In genomic region chr17:14304876-14305636, GRCh38 we compare ENCODE assay signal across 9 cellular contexts. TPM values are rescaled to one million over a fixed set of nuclear protein-coding genes. Genes with fewer than 3 reads are reported as not detected.
DNase-seq lines count a peak whose midpoint lies in the region; FAIRE-seq and TF ChIP-seq lines count a peak whose summit lies in the region.
"Had no signal": no experiment of that assay in that cellular context is flagged by ENCODE, and none has a peak within 500 bp of the region (broad histone marks: within the 10 kb centered on the region; RNA-seq: fewer than 3 reads in every experiment).

No MANE protein-coding gene starts in this region.

- H2BK20ac ChIP-seq in H1 (ENCODE audit: low read length), result no peak overlapping the region

- no peak overlapping the region for H3K23ac ChIP-seq in H1 (ENCODE audit: insufficient read length)

- no peak overlapping the region for H3K14ac ChIP-seq in H1 (ENCODE audit: insufficient read length)

- H3K9me2 ChIP-seq in GM23248 (ENCODE audit: insufficient read depth), result no peaks in the 10 kb centered on the region

- no peak for TF ChIP-seq RAD21 in H1 (IDR thresholded peaks at IDR 0.05 in 1 of 2, conservative IDR thresholded peaks at IDR 0.05 in 1 of 2; ENCODE audit: low read depth in 2 of 2, low read length in 2 of 2)

- no peak overlapping the region for H2BK120ac ChIP-seq in H1 (replicated peaks; ENCODE audit: low read depth, low read length)

- H4K91ac ChIP-seq in H1 (replicated peaks; ENCODE audit: insufficient read length, low read length), result no peak overlapping the region

- peaks cover 34% of the 10 kb centered on the region for H3K23me2 ChIP-seq in H1 (ENCODE audit: low read depth, low read length)

- H3K27ac ChIP-seq in GM23248 (peak overlapping the region; percentile 94), H1 (ENCODE audit: low read depth, low read length) (no peak overlapping the region)

- H3F3A ChIP-seq in GM23248 (ENCODE audit: insufficient read depth), result peaks cover 53% of the 10 kb centered on the region

- H2BK5ac ChIP-seq in H1 (ENCODE audit: low read depth, low read length), result no peak overlapping the region

- peak; percentile 32 for DNase-seq in GM23248
- peak; percentile 93 for DNase-seq in NCI-H82 (lab: John Stamatoyannopoulos, UW)
- peak in 1 of 2 experiments; percentile 49 for DNase-seq in H1 (ENCODE audit: low read depth in 1 of 2, low spot score in 2 of 2)
- no peak for DNase-seq in NCI-H748 (lab: John Stamatoyannopoulos, UW; ENCODE audit: unreplicated experiment)
- no peak for DNase-seq in MG63
- no peak for DNase-seq in NCI-H2171 (lab: John Stamatoyannopoulos, UW)
- DNase-seq: NCI-H1417 treated with DMSO at 0.1 percent for 48 hours, OCI-M1 had no signal

- no peak overlapping the region for H3K56ac ChIP-seq in H1 (replicated peaks; ENCODE audit: insufficient read length, low read depth, low read length)

- CTCF ChIA-PET in H1 (lab: Charles Lee; ENCODE audit: partially characterized antibody), result interaction anchor here (0.9 kb wide), 1 partner anchor 621 kb away, joined by 3 read pairs; no protein-coding TSS in a partner anchor

- H2BK12ac ChIP-seq in H1 (ENCODE audit: low read depth, low read length), result no peak overlapping the region

- H3K4me2 ChIP-seq in GM23248 (ENCODE audit: unreplicated experiment) (peak overlapping the region; percentile 98), H1 (ENCODE audit: insufficient read depth in 1 of 2, low read depth in 2 of 2, low read length in 2 of 2) (peak overlapping the region; percentile 85)

- no peak overlapping the region for H4K5ac ChIP-seq in H1 (ENCODE audit: insufficient read length, low read depth, low read length)

- H3K4me3 ChIP-seq in GM23248 (peak overlapping the region; percentile 91), H1 (ENCODE audit: extremely low read depth in 1 of 4, insufficient read depth in 2 of 4, low read depth in 3 of 4, low read length in 4 of 4) (peak overlapping the region in 2 of 4 experiments; percentile 48 to 87; a peak in 4 of 8 replicates), neuron (ENCODE audit: low read length) (peak overlapping the region; percentile 71), MG63 (no peak overlapping the region)

- H3K79me2 ChIP-seq in GM23248 (ENCODE audit: insufficient read depth) (peaks cover 84% of the 10 kb centered on the region), H1 (ENCODE audit: control insufficient read depth in 1 of 2, insufficient read depth in 2 of 2, low read length in 2 of 2) (peaks cover 0 to 72% of the 10 kb centered on the region in 2 experiments; a peak in 2 of 4 replicates)

- no peak for TF ChIP-seq EP300 in H1 (IDR thresholded peaks at IDR 0.05; ENCODE audit: borderline replicate concordance in 1 of 2, low read depth in 2 of 2, low read length in 2 of 2)

- H3K18ac ChIP-seq in H1 (ENCODE audit: extremely low read depth, low read length), result peak overlapping the region; percentile 3; the same call in 1 of the 2 replicates

- H3K9ac ChIP-seq in GM23248, result no peak overlapping the region
- no peak overlapping the region for H3K9ac ChIP-seq in H1 (replicated peaks in 1 of 4; ENCODE audit: extremely low read depth in 1 of 4, low read depth in 3 of 4, low read length in 3 of 4)

- no peak overlapping the region for H3K4ac ChIP-seq in H1 (replicated peaks; ENCODE audit: insufficient read length, low read depth, low read length)

- H2AK5ac ChIP-seq in H1 (ENCODE audit: low read depth, low read length), result no peak overlapping the region

- in situ Hi-C loops in GM23248 (cut with MboI), result loop anchor here (25.0 kb wide), 1 partner anchor 857 kb away; no protein-coding TSS in a partner anchor

- no peaks in the 10 kb centered on the region for H3K27me3 ChIP-seq in GM23248 (replicated peaks; ENCODE audit: insufficient read depth)
- peaks cover 2 to 40% (median 33%) of the 10 kb centered on the region in 4 experiments for H3K27me3 ChIP-seq in H1 (replicated peaks in 1 of 4; ENCODE audit: control insufficient read depth in 3 of 4, extremely low read depth in 1 of 4, insufficient read depth in 3 of 4, low read length in 3 of 4)
- H3K27me3 ChIP-seq in neuron (ENCODE audit: insufficient read depth, low read length), result no peaks in the 10 kb centered on the region
- H3K27me3 ChIP-seq in MG63, result no peaks in the 10 kb centered on the region

- POLR2A ChIA-PET in H1 (lab: Charles Lee; ENCODE audit: partially characterized antibody), result interaction anchor here (0.8 to 1.1 kb wide), 2 partner anchors 8 to 59 kb away, joined by 3 read pairs; no protein-coding TSS in a partner anchor

- H2AFZ ChIP-seq in GM23248, result no peak overlapping the region
- no peak overlapping the region for H2AFZ ChIP-seq in H1 (ENCODE audit: low read length)
- H2AFZ ChIP-seq in neuron (ENCODE audit: low read depth, low read length), result no peak overlapping the region

- peak; percentile 36 for FAIRE-seq in H1 (lab: Jason Lieb, UNC)

- no peaks in the 10 kb centered on the region for H3K79me1 ChIP-seq in H1 (ENCODE audit: low read depth, low read length)

- H4K20me1 ChIP-seq in GM23248 (ENCODE audit: insufficient read depth) (no peaks in the 10 kb centered on the region), H1 (replicated peaks in 1 of 2; ENCODE audit: control insufficient read depth in 1 of 2, insufficient read depth in 2 of 2, low read length in 2 of 2) (peaks cover 9 to 14% of the 10 kb centered on the region in 2 experiments)

- no peak for TF ChIP-seq CTCF in H1 (IDR thresholded peaks at IDR 0.05; ENCODE audit: control extremely low read depth in 1 of 3, insufficient read depth in 1 of 3, low read depth in 1 of 3, low read length in 3 of 3)

- TF ChIP-seq POLR2A in H1 (IDR thresholded peaks at IDR 0.05; ENCODE audit: control extremely low read depth in 1 of 2, low read depth in 2 of 2, low read length in 2 of 2), result no peak

- H3K4me1 ChIP-seq in GM23248 (ENCODE audit: insufficient read depth) (peaks cover 41% of the 10 kb centered on the region), H1 (replicated peaks in 1 of 4; ENCODE audit: control insufficient read depth in 3 of 4, insufficient read depth in 4 of 4, low read length in 3 of 4) (peaks cover 0 to 41% (median 22%) of the 10 kb centered on the region in 4 experiments; a peak in 6 of 7 replicates), neuron (ENCODE audit: insufficient read depth, low read length) (peaks cover 40% of the 10 kb centered on the region)

- H4K8ac ChIP-seq in H1 (ENCODE audit: extremely low read depth, insufficient read depth, low read length), result no peak overlapping the region

- H3K9me3 ChIP-seq in GM23248 (ENCODE audit: low read depth) (no peaks in the 10 kb centered on the region), H1 (ENCODE audit: insufficient read depth in 2 of 2, low read depth in 1 of 2, low read length in 1 of 2) (no peaks in the 10 kb centered on the region), neuron (ENCODE audit: low read length) (peaks cover 11% of the 10 kb centered on the region), MG63 (no peaks in the 10 kb centered on the region)

- H2BK15ac ChIP-seq in H1 (ENCODE audit: low read length), result peak overlapping the region; percentile 20; the same call in 1 of the 2 replicates

- WGBS in GM23248 (ENCODE audit: low coverage in 1 of 2, low lambda C conversion rate in 2 of 2, missing lambda C conversion rate in 2 of 2), 2 experiments, result 94 to 97% methylated on average over 12 of the region's 12 CpGs
- WGBS in H1 (ENCODE audit: extremely low coverage in 1 of 2, insufficient coverage in 1 of 2, insufficient read length in 1 of 2, insufficient replicate concordance in 2 of 2, low coverage in 1 of 2, low lambda C conversion rate in 2 of 2, missing lambda C conversion rate in 1 of 2), 2 experiments, result 45% methylated on average over 12 of the region's 12 CpGs; no CpG with 5 or more reads in 1 of the 2 experiments

- H3K36me3 ChIP-seq in GM23248 (ENCODE audit: low read depth) (no peaks in the 10 kb centered on the region), H1 (ENCODE audit: control insufficient read depth in 2 of 4, insufficient read depth in 4 of 4, low read length in 3 of 4) (no peaks in the 10 kb centered on the region; a peak in 1 of 8 replicates), neuron (ENCODE audit: insufficient read depth, low read length) (peaks cover 21% of the 10 kb centered on the region), MG63 (no peaks in the 10 kb centered on the region)

TF ChIP-seq in H1, 55 proteins besides CTCF, POLR2A, EP300 and RAD21:
- no peak for TF ChIP-seq CTBP2 (IDR thresholded peaks at IDR 0.05; ENCODE audit: borderline replicate concordance, insufficient read depth, insufficient read length, low read length)
- no peak for TF ChIP-seq SP2 (IDR thresholded peaks at IDR 0.05; ENCODE audit: low read length)
- TF ChIP-seq SRF (IDR thresholded peaks at IDR 0.05; ENCODE audit: low read depth, low read length), result peak; percentile 35; the same call in 1 of the 2 replicates

RNA-seq across cellular contexts. Expression of gene HS3ST3B1, which starts 4.2 kb away (rescaled TPM):
- 41.9 and 45.5 TPM in 2 replicates for total RNA-seq in GM23248 (2014; rRNA removed; shearing (Covaris generic))
- polyA plus RNA-seq in GM23248 (2016; fragmentation: Nextera tagmentation; extraction: Ambion mirVana) (37.6 and 40.1 TPM in 2 replicates), H1 (2011; rRNA removed) (4.7 and 6.1 TPM in 2 replicates)
- 14.0 and 14.4 TPM in 2 replicates for total RNA-seq in H1 (2021; fragmentation: NEBNext Ultra II Directional; extraction: Animal tissue kit (Norgen Biotek cat#: 25700))
- polyA plus RNA-seq in H1 (2011; cell fraction: cytosol; rRNA removed), result 5.6 TPM
- 7.2 TPM for polyA plus RNA-seq in H1 (2011; cell fraction: nucleus; rRNA removed)
- polyA plus RNA-seq in H1 (2012, experiment 1 of 2), result 6.1 to 7.0 TPM (median 6.9 TPM) in 4 replicates
- 2.1 TPM for polyA plus RNA-seq in H1 (2012, experiment 2 of 2)
- polyA plus RNA-seq in H1 (2013, experiment 1 of 2), result 6.1 TPM
- 6.8 TPM for polyA plus RNA-seq in H1 (2013, experiment 2 of 2)
- 11.3 and 12.4 TPM in 2 replicates for polyA minus RNA-seq in H1 (2011; rRNA and poly(A)+ RNA removed)
- 14.5 TPM for polyA minus RNA-seq in H1 (2011; cell fraction: cytosol; rRNA and poly(A)+ RNA removed)
- 23.0 TPM for polyA minus RNA-seq in H1 (2011; cell fraction: nucleus; rRNA and poly(A)+ RNA removed)
- 0.27 and 0.49 TPM in 2 replicates for total RNA-seq in MG63 (2014; rRNA removed; shearing (Covaris generic); ENCODE audit: low replicate concordance)

Comparison
In these comparisons a context has a peak if more than half of its experiments do, and no peak if none do; other contexts are left out.
1. DNase-seq: peak in GM23248 (single experiment) and NCI-H82 (single experiment); none in NCI-H748 (single experiment), MG63 (single experiment) and NCI-H2171 (single experiment).
2. RNA of gene HS3ST3B1, which starts 4.2 kb away (total RNA-seq): 41.9 to 45.5 TPM in GM23248 and 14.0 to 14.4 TPM in H1; 0.27 to 0.49 TPM in MG63; every median in the first group is over 10 times any median in the second.